ENCODE assay signal across 14 cellular contexts in genomic region chr12:95545731-95546490, GRCh38. TPM values are rescaled to one million over a fixed set of nuclear protein-coding genes. Genes with fewer than 3 reads are reported as not detected.
DNase-seq lines count a peak whose midpoint lies in the region; ATAC-seq and TF ChIP-seq lines count a peak whose summit lies in the region.
"Had no signal": no experiment of that assay in that cellular context is flagged by ENCODE, and none has a peak within 500 bp of the region (broad histone marks: within the 10 kb centered on the region; RNA-seq: fewer than 3 reads in every experiment).

No MANE protein-coding gene starts in this region.

- peaks cover 7% of the 10 kb centered on the region; the same call in 1 of the 2 replicates for H3K4me1 ChIP-seq in IMR-90 (ENCODE audit: control insufficient read depth, insufficient read depth, low read length)
- no peaks in the 10 kb centered on the region for H3K4me1 ChIP-seq in aorta (ENCODE audit: control insufficient read depth in 1 of 2, insufficient read depth in 2 of 2, low read length in 2 of 2)

- H3K4me3 Mint-ChIP-seq in glutamatergic neuron (ENCODE audit: unreplicated experiment): peak overlapping the region; percentile 22
- H3K4me3 Mint-ChIP-seq: activated CD4-positive, alpha-beta memory T cell treated with anti-CD3 and anti-CD28 coated beads, Interleukin-2, amount 10 ng/mL, durations not matched to agents 7 days and 5 days had no signal

- peak overlapping the region; percentile 85; the same call in 1 of the 2 replicates for H3K56ac ChIP-seq in IMR-90 (ENCODE audit: extremely low read depth, insufficient read depth, low read length)

- H2BK120ac ChIP-seq in IMR-90 (ENCODE audit: low read depth, low read length): peak overlapping the region; percentile 91

- CTCF ChIA-PET in IMR-90 (lab: Yijun Ruan, JAX): no interaction called here

- no TSS peak for BruUV-seq in IMR-90 (replicated peaks; lab: Mats Ljungman, UMichigan)

- in situ Hi-C loops in IMR-90 (cut with MboI; ENCODE audit: low sequenced_read_pairs): no loop called here

- peak overlapping the region; percentile 69; the same call in 2 of the 3 replicates for H2BK15ac ChIP-seq in IMR-90 (ENCODE audit: low read depth, low read length)

- peak overlapping the region; percentile 67 to 81 for H4K8ac ChIP-seq in IMR-90 (ENCODE audit: low read depth in 2 of 2, low read length in 2 of 2)

- H3K27ac ChIP-seq in IMR-90 (ENCODE audit: insufficient read depth, low read length): peak overlapping the region; percentile 82; the same call in 1 of the 2 replicates
- H3K27ac ChIP-seq in aorta (ENCODE audit: low read depth in 1 of 2, low read length in 2 of 2): no peak overlapping the region
- H3K27ac ChIP-seq: hepatocyte had no signal

- 80% methylated on average over 1 of the region's 8 CpGs; no CpG with 5 or more reads in 1 of the 2 experiments for WGBS in IMR-90 (ENCODE audit: extremely low coverage in 2 of 2, insufficient read length in 1 of 2), 2 experiments
- 92 to 95% methylated on average over 8 of the region's 8 CpGs for WGBS in aorta, 2 donors

- H3K9me3 Mint-ChIP-seq in glutamatergic neuron (ENCODE audit: unreplicated experiment): peaks cover 15% of the 10 kb centered on the region
- H3K9me3 Mint-ChIP-seq: activated CD4-positive, alpha-beta memory T cell treated with anti-CD3 and anti-CD28 coated beads, Interleukin-2, amount 10 ng/mL, durations not matched to agents 7 days and 5 days had no signal

- H3K9me3 ChIP-seq in IMR-90 (ENCODE audit: control insufficient read depth, insufficient read depth, low read length): peaks cover 7% of the 10 kb centered on the region
- H3K9me3 ChIP-seq in aorta (ENCODE audit: control insufficient read depth, low read length): no peaks in the 10 kb centered on the region

- POLR2A ChIA-PET in IMR-90 (lab: Charles Lee; ENCODE audit: unreplicated experiment): no interaction called here

- TF ChIP-seq POLR2A in IMR-90 (IDR thresholded peaks at IDR 0.05; ENCODE audit: low read depth, low read length): no peak

- ATAC-seq in IMR-90 (ENCODE audit: low read depth) (no peak), HG03354 (IDR thresholded peaks at IDR 0.05; ENCODE audit: poor library complexity, severe bottlenecking, unreplicated experiment) (no peak), aorta (ENCODE audit: low FRiP score) (no peak), GM19324 (IDR thresholded peaks at IDR 0.05; ENCODE audit: low FRiP score, unreplicated experiment) (no peak)

- peak overlapping the region; percentile 86 for H3K14ac ChIP-seq in IMR-90 (replicated peaks; ENCODE audit: low read depth, low read length)

- TF ChIP-seq CTCF in IMR-90 (conservative IDR thresholded peaks at IDR 0.05; ENCODE audit: low read depth, low read length): no peak
- TF ChIP-seq CTCF in glutamatergic neuron (IDR thresholded peaks at IDR 0.05; ENCODE audit: partially characterized antibody, unreplicated experiment): no peak

- no peaks in the 10 kb centered on the region for H4K20me1 ChIP-seq in IMR-90 (ENCODE audit: insufficient read depth, low read length)

- peak overlapping the region; percentile 97 for H2BK5ac ChIP-seq in IMR-90 (ENCODE audit: low read depth, low read length, poor library complexity, severe bottlenecking)

- H3K79me1 ChIP-seq in IMR-90 (ENCODE audit: low read depth in 1 of 2, low read length in 2 of 2): peaks cover 29 to 43% of the 10 kb centered on the region in 2 experiments

- H2AFZ ChIP-seq in IMR-90 (replicated peaks; ENCODE audit: low read length, poor library complexity): no peak overlapping the region
- H2AFZ ChIP-seq: hepatocyte had no signal

- peak overlapping the region; percentile 87 for H4K91ac ChIP-seq in IMR-90 (ENCODE audit: insufficient read depth, low read depth, low read length)

- peak overlapping the region; percentile 97 for H2BK20ac ChIP-seq in IMR-90 (ENCODE audit: low read depth, low read length)

- no peak overlapping the region for H2AK9ac ChIP-seq in IMR-90 (replicated peaks; ENCODE audit: low read depth, low read length, poor library complexity)

- peak overlapping the region; percentile 82 for H4K5ac ChIP-seq in IMR-90 (ENCODE audit: low read depth, low read length)

- H3K4ac ChIP-seq in IMR-90 (ENCODE audit: low read depth, low read length): peak overlapping the region; percentile 80; the same call in 1 of the 2 replicates

- H3K9me1 ChIP-seq in IMR-90 (ENCODE audit: insufficient read depth, low read length): no peaks in the 10 kb centered on the region; the same call in 1 of the 2 replicates

- peak overlapping the region; percentile 99 for H3K18ac ChIP-seq in IMR-90 (ENCODE audit: low read depth, low read length)

- H3K36me3 Mint-ChIP-seq in glutamatergic neuron (ENCODE audit: unreplicated experiment): peaks cover 7% of the 10 kb centered on the region

- dilution Hi-C loops in IMR-90 (cut with HindIII; ENCODE audit: low sequenced_read_pairs, unreplicated experiment): no loop called here

- H3K9ac ChIP-seq in IMR-90 (ENCODE audit: low read depth, low read length): peak overlapping the region; percentile 43

- H3K27ac Mint-ChIP-seq in glutamatergic neuron (ENCODE audit: unreplicated experiment): no peak overlapping the region
- H3K27ac Mint-ChIP-seq: activated CD4-positive, alpha-beta memory T cell treated with anti-CD3 and anti-CD28 coated beads, Interleukin-2, amount 10 ng/mL, durations not matched to agents 7 days and 5 days had no signal

- intact Hi-C loops in IMR-90 (cut with micrococcal nuclease) (no loop called here), aorta (cut with DNase I) (no loop called here)

- TF ChIP-seq RAD21 in IMR-90 (IDR thresholded peaks at IDR 0.05; ENCODE audit: low read length): no peak

- no peak overlapping the region for H3K4me3 ChIP-seq in IMR-90 (ENCODE audit: insufficient read depth, low read depth, low read length)
- no peak overlapping the region for H3K4me3 ChIP-seq in aorta (ENCODE audit: low read length in 2 of 2)
- H3K4me3 ChIP-seq: hepatocyte, lung had no signal

- H3K23ac ChIP-seq in IMR-90 (ENCODE audit: low read depth, low read length): peak overlapping the region; percentile 85

- H3K4me1 Mint-ChIP-seq in glutamatergic neuron (ENCODE audit: low read depth, unreplicated experiment): peaks cover 19% of the 10 kb centered on the region

- H3K27me3 ChIP-seq in IMR-90 (ENCODE audit: control insufficient read depth, insufficient read depth, low read length) (no peaks in the 10 kb centered on the region), aorta (ENCODE audit: control insufficient read depth in 1 of 2, insufficient read depth in 2 of 2, low read length in 1 of 2) (no peaks in the 10 kb centered on the region)

- H2AK5ac ChIP-seq in IMR-90 (ENCODE audit: low read depth, low read length): peak overlapping the region; percentile 29

- H3K4me2 ChIP-seq in IMR-90 (ENCODE audit: low read depth, low read length): peak overlapping the region; percentile 78
- H3K4me2 ChIP-seq: hepatocyte had no signal

- peaks cover 4% of the 10 kb centered on the region for H3K27me3 Mint-ChIP-seq in glutamatergic neuron (ENCODE audit: unreplicated experiment)

- peak; percentile 44 for DNase-seq in DMS53 (lab: John Stamatoyannopoulos, UW)
- no peak for DNase-seq in IMR-90
- DNase-seq in NCI-H2227 treated with DMSO at 0.1 percent for 48 hours (lab: John Stamatoyannopoulos, UW): peak; percentile 82
- no peak for DNase-seq in glutamatergic neuron
- DNase-seq in aorta: no peak
- DNase-seq in NCI-H446 (lab: John Stamatoyannopoulos, UW): no peak
- DNase-seq: activated CD4-positive, alpha-beta memory T cell treated with anti-CD3 and anti-CD28 coated beads, Interleukin-2, amount 10 ng/mL, durations not matched to agents 7 days and 5 days; activated naive CD4-positive, alpha-beta T cell treated with Interleukin-2 at 50 U/mL for 16 hours; NCI-H2171 had no signal

- H3K36me3 ChIP-seq in IMR-90 (ENCODE audit: control insufficient read depth, insufficient read depth, low read length): no peaks in the 10 kb centered on the region
- no peaks in the 10 kb centered on the region for H3K36me3 ChIP-seq in aorta (ENCODE audit: control insufficient read depth in 1 of 2, insufficient read depth in 2 of 2, low read length in 1 of 2)

TF ChIP-seq in IMR-90, 13 proteins besides CTCF, POLR2A, EP300 and RAD21 (continues in another document):
- TF ChIP-seq FOS (IDR thresholded peaks at IDR 0.05; ENCODE audit: low read depth, low read length) (no peak), NFE2L2 (IDR thresholded peaks at IDR 0.05; ENCODE audit: low read depth, low read length) (no peak), RFX5 (IDR thresholded peaks at IDR 0.05; ENCODE audit: low read depth, low read length) (no peak), MAZ (IDR thresholded peaks at IDR 0.05; ENCODE audit: borderline replicate concordance, low read depth, low read length) (no peak), ELK1 (IDR thresholded peaks at IDR 0.05; ENCODE audit: borderline replicate concordance, low read depth, low read length) (no peak), MAFK (IDR thresholded peaks at IDR 0.05; ENCODE audit: low read depth, low read length) (no peak), RCOR1 (IDR thresholded peaks at IDR 0.05; ENCODE audit: insufficient replicate concordance, low read length) (no peak), CEBPB (IDR thresholded peaks at IDR 0.05; ENCODE audit: low read depth, low read length) (no peak), CHD1 (IDR thresholded peaks at IDR 0.05; ENCODE audit: low read depth, low read length) (no peak), SMC3 (IDR thresholded peaks at IDR 0.05; ENCODE audit: low read depth, low read length) (no peak), MXI1 (IDR thresholded peaks at IDR 0.05; ENCODE audit: borderline replicate concordance, low read depth, low read length) (no peak), BHLHE40 (IDR thresholded peaks at IDR 0.05; ENCODE audit: low read depth, low read length) (no peak)

RNA-seq across cellular contexts. Expression of gene USP44, which starts 5.4 kb away (rescaled TPM):
- 33.5 and 40.3 TPM in 2 replicates for total RNA-seq in IMR-90 (2012; rRNA removed)
- 10.3 and 13.0 TPM in 2 replicates for polyA plus RNA-seq in IMR-90 (2012; rRNA removed)
- polyA plus RNA-seq in IMR-90 (2012; cell fraction: cytosol; rRNA removed): 5.0 and 5.1 TPM in 2 replicates
- polyA plus RNA-seq in IMR-90 (2012; cell fraction: nucleus; rRNA removed; ENCODE audit: low replicate concordance): 6.5 and 43.3 TPM in 2 replicates
- 2.7 TPM for total RNA-seq in glutamatergic neuron (ENCODE audit: unreplicated experiment)
- total RNA-seq in aorta: 1 to 10 TPM; 1.6 to 2.2 TPM
- polyA plus RNA-seq in aorta: 1 to 10 TPM; 1.7 to 4.4 TPM
- total RNA-seq: HT-29 had no signal
- polyA plus RNA-seq: hepatocyte had no signal

Comparison
In these comparisons a context has a peak if more than half of its experiments do, and no peak if none do; other contexts are left out.
1. DNase-seq: peak in DMS53 (single experiment) and NCI-H2227 treated with DMSO at 0.1 percent for 48 hours (single experiment); none in IMR-90 (single experiment), glutamatergic neuron (single experiment), aorta (0 of 2) and NCI-H446 (0 of 2).